ENCODE assay signal across 8 cellular contexts in genomic region chr11:124740277-124740882, GRCh38. TPM values are rescaled to one million over a fixed set of nuclear protein-coding genes. Genes with fewer than 3 reads are reported as not detected.
A peak's percentile ranks its signal among the peaks of the same experiment; 100 is the strongest.
DNase-seq lines count a peak whose midpoint lies in the region; ATAC-seq, FAIRE-seq and TF ChIP-seq lines count a peak whose summit lies in the region.

No MANE protein-coding gene starts in this region.

- peak; percentile 39 for ATAC-seq in GM19372 (IDR thresholded peaks at IDR 0.05; ENCODE audit: low read depth, unreplicated experiment)
- ATAC-seq in HG03439 (IDR thresholded peaks at IDR 0.05; ENCODE audit: unreplicated experiment), result peak; percentile 30

- H3K36me3 Mint-ChIP-seq in astrocyte (ENCODE audit: low read depth, unreplicated experiment), result peaks cover 4% of the 10 kb centered on the region

- DNase-seq in SK-N-MC (ENCODE audit: low read depth, low spot score) (no peak), astrocyte (ENCODE audit: low read depth) (no peak), keratinocyte (ENCODE audit: low read depth, low spot score) (no peak), NCI-H2196 (lab: John Stamatoyannopoulos, UW; ENCODE audit: unreplicated experiment) (no peak)
- peak; percentile 62 for DNase-seq in stimulated activated CD4-positive, alpha-beta T cell treated with anti-CD3 and anti-CD28 coated beads, Interleukin-4, amount 100 ng/mL, for 24 hours

- H3K9me1 ChIP-seq in keratinocyte (ENCODE audit: control insufficient read depth, extremely low read depth, insufficient read depth, low read length), result no peaks in the 10 kb centered on the region

- H3K79me2 ChIP-seq in astrocyte (ENCODE audit: insufficient read depth, low read length) (no peaks in the 10 kb centered on the region), keratinocyte (ENCODE audit: control insufficient read depth, insufficient read depth, low read length) (no peaks in the 10 kb centered on the region)

- peak overlapping the region; percentile 84 to 98 (median 93) for H3K4me2 ChIP-seq in BLaER1 treated with 17β-estradiol and CSF1 and Interleukin-3, amounts not matched to agents 10 nM and 100 nM
- H3K4me2 ChIP-seq in astrocyte (ENCODE audit: low read length) (peak overlapping the region; percentile 99), keratinocyte (ENCODE audit: control insufficient read depth, extremely low read depth, insufficient read depth, low read depth, low read length) (peak overlapping the region; percentile 85)

- H3K9me3 Mint-ChIP-seq in astrocyte (ENCODE audit: unreplicated experiment), result peaks cover 3% of the 10 kb centered on the region

- peaks cover 0 to 47% (median 16%) of the 10 kb centered on the region in 11 experiments; a peak in 10 of 22 replicates for H4K20me1 ChIP-seq in BLaER1 treated with 17β-estradiol and CSF1 and Interleukin-3, amounts not matched to agents 10 nM and 100 nM
- H4K20me1 ChIP-seq in astrocyte (ENCODE audit: insufficient read depth, low read length), result peaks cover 4% of the 10 kb centered on the region
- H4K20me1 ChIP-seq in keratinocyte (ENCODE audit: control insufficient read depth, extremely low read depth, insufficient read depth, low read length), result no peaks in the 10 kb centered on the region

- peak overlapping the region in 7 of 11 experiments; percentile 26 to 72 (median 52); a peak in 13 of 22 replicates for H3K27ac ChIP-seq in BLaER1 treated with 17β-estradiol and CSF1 and Interleukin-3, amounts not matched to agents 10 nM and 100 nM
- no peak overlapping the region for H3K27ac ChIP-seq in SK-N-MC
- H3K27ac ChIP-seq in astrocyte (ENCODE audit: low read depth, low read length), result no peak overlapping the region
- H3K27ac ChIP-seq in keratinocyte (ENCODE audit: control insufficient read depth, insufficient read depth, low read length), result no peak overlapping the region

- H2AFZ ChIP-seq in astrocyte (ENCODE audit: low read depth, low read length) (peak overlapping the region; percentile 95), keratinocyte (ENCODE audit: control insufficient read depth, low read length) (peak overlapping the region; percentile 58)

- peaks cover 49 to 79% (median 56%) of the 10 kb centered on the region in 10 experiments for H3K4me1 ChIP-seq in BLaER1 treated with 17β-estradiol and CSF1 and Interleukin-3, amounts not matched to agents 10 nM and 100 nM
- H3K4me1 ChIP-seq in astrocyte (ENCODE audit: insufficient read depth, low read length) (peaks cover 5% of the 10 kb centered on the region), keratinocyte (ENCODE audit: control insufficient read depth, extremely low read depth, insufficient read depth, low read length) (peaks cover 7% of the 10 kb centered on the region)

- peak overlapping the region; percentile 64 to 78 (median 74); a peak in 21 of 22 replicates for H3K9ac ChIP-seq in BLaER1 treated with 17β-estradiol and CSF1 and Interleukin-3, amounts not matched to agents 10 nM and 100 nM
- peak overlapping the region; percentile 14 for H3K9ac ChIP-seq in SK-N-MC (ENCODE audit: insufficient read length)
- peak overlapping the region; percentile 69 for H3K9ac ChIP-seq in astrocyte (ENCODE audit: low read length)
- H3K9ac ChIP-seq in keratinocyte (ENCODE audit: control insufficient read depth, extremely low read depth, insufficient read depth, low read length), result peak overlapping the region; percentile 24

- H3K27ac Mint-ChIP-seq in astrocyte (ENCODE audit: unreplicated experiment), result no peak overlapping the region

- no peaks in the 10 kb centered on the region for H3K9me3 ChIP-seq in BLaER1 treated with 17β-estradiol and CSF1 and Interleukin-3, amounts not matched to agents 10 nM and 100 nM (replicated peaks in 1 of 11)
- H3K9me3 ChIP-seq in SK-N-MC (ENCODE audit: low read depth, low read length) (no peaks in the 10 kb centered on the region), astrocyte (ENCODE audit: insufficient read depth, low read depth, low read length) (no peaks in the 10 kb centered on the region), keratinocyte (ENCODE audit: control insufficient read depth, low read depth, low read length) (no peaks in the 10 kb centered on the region)

- H3K4me1 Mint-ChIP-seq in astrocyte (ENCODE audit: low read depth, unreplicated experiment), result peaks cover 7% of the 10 kb centered on the region

- peak overlapping the region; percentile 76 for H3K4me3 Mint-ChIP-seq in astrocyte (ENCODE audit: unreplicated experiment)

- no peak for FAIRE-seq in astrocyte (lab: Jason Lieb, UNC)
- FAIRE-seq in keratinocyte (lab: Jason Lieb, UNC), result no peak

- TF ChIP-seq CTCF in astrocyte (IDR thresholded peaks at IDR 0.05; ENCODE audit: insufficient read depth, low read depth, low read length), result peak; percentile 45
- peak; percentile 26 to 49 (median 42) for TF ChIP-seq CTCF in keratinocyte (optimal IDR thresholded peaks at IDR 0.05 in 1 of 3, IDR thresholded peaks at IDR 0.05 in 1 of 3, conservative IDR thresholded peaks at IDR 0.05 in 1 of 3; ENCODE audit: extremely low read depth in 1 of 3, insufficient read depth in 2 of 3, low read length in 3 of 3)

- peaks cover 0 to 6% (median 0%) of the 10 kb centered on the region in 11 experiments; a peak in 2 of 22 replicates for H3K36me3 ChIP-seq in BLaER1 treated with 17β-estradiol and CSF1 and Interleukin-3, amounts not matched to agents 10 nM and 100 nM
- no peaks in the 10 kb centered on the region for H3K36me3 ChIP-seq in SK-N-MC (ENCODE audit: insufficient read depth, low read length)
- H3K36me3 ChIP-seq in astrocyte (ENCODE audit: insufficient read depth, low read length), result no peaks in the 10 kb centered on the region
- H3K36me3 ChIP-seq in keratinocyte (ENCODE audit: control insufficient read depth in 2 of 2, extremely low read depth in 1 of 2, insufficient read depth in 2 of 2, low read length in 2 of 2), result no peaks in the 10 kb centered on the region

- dilution Hi-C loops in keratinocyte (cut with MboI; ENCODE audit: extremely low pct_ligation_motif_present, low sequenced_read_pairs), result no loop called here

- peak overlapping the region; percentile 64 to 81 (median 71) for H3K4me3 ChIP-seq in BLaER1 treated with 17β-estradiol and CSF1 and Interleukin-3, amounts not matched to agents 10 nM and 100 nM
- H3K4me3 ChIP-seq in SK-N-MC, result peak overlapping the region; percentile 79
- H3K4me3 ChIP-seq in astrocyte (ENCODE audit: insufficient read depth, low read depth, low read length), result peak overlapping the region; percentile 65
- H3K4me3 ChIP-seq in keratinocyte (ENCODE audit: control insufficient read depth in 2 of 3, extremely low read depth in 1 of 3, insufficient read depth in 2 of 3, low read depth in 1 of 3, low read length in 3 of 3), result peak overlapping the region; percentile 25 to 67 (median 65)

- peaks cover 0 to 5% (median 0%) of the 10 kb centered on the region in 11 experiments; a peak in 1 of 22 replicates for H3K27me3 ChIP-seq in BLaER1 treated with 17β-estradiol and CSF1 and Interleukin-3, amounts not matched to agents 10 nM and 100 nM
- H3K27me3 ChIP-seq in astrocyte (ENCODE audit: insufficient read depth, low read length), result peaks cover 15% of the 10 kb centered on the region
- H3K27me3 ChIP-seq in keratinocyte (ENCODE audit: control insufficient read depth, extremely low read depth, insufficient read depth, low read length), result peaks cover 66% of the 10 kb centered on the region

- peaks cover 83% of the 10 kb centered on the region for H3K27me3 Mint-ChIP-seq in astrocyte (ENCODE audit: low read depth, unreplicated experiment)

RNA-seq across cellular contexts. Expression of gene NRGN, which starts 0.6 kb away (rescaled TPM):
- total RNA-seq in astrocyte, result 1.5 and 1.7 TPM in 2 replicates
- 0.37 to 3.3 TPM (median 0.97 TPM) in 3 replicates for polyA plus RNA-seq in keratinocyte
- polyA plus RNA-seq in keratinocyte (2011; ENCODE audit: low read depth), result not detected
- polyA plus RNA-seq in keratinocyte (2011; cell fraction: cytosol; rRNA removed), result 0.50 and 0.88 TPM in 2 replicates
- polyA plus RNA-seq in keratinocyte (2011; cell fraction: nucleus; rRNA removed), result 0.22 and 1.0 TPM in 2 replicates
- 4.0 TPM in 1 of 2 replicates, not detected in the other for polyA plus RNA-seq in keratinocyte (2012; ENCODE audit: low replicate concordance)
- 0.33 to 2.0 TPM (median 0.99 TPM) in 3 replicates for polyA minus RNA-seq in keratinocyte
- polyA minus RNA-seq in keratinocyte (2011; cell fraction: cytosol; rRNA and poly(A)+ RNA removed), result not detected
- polyA minus RNA-seq in keratinocyte (2011; cell fraction: nucleus; rRNA and poly(A)+ RNA removed), result not detected in 2 replicates

RNA-seq across cellular contexts. Expression of gene VSIG2, which starts 11.7 kb away (rescaled TPM):
- 0.18 TPM in 1 of 2 replicates, not detected in the other for total RNA-seq in astrocyte
- polyA plus RNA-seq in keratinocyte, result 0.08 TPM in 1 of 3 replicates, not detected in the others
- not detected for polyA plus RNA-seq in keratinocyte (2011; ENCODE audit: low read depth)
- not detected in 2 replicates for polyA plus RNA-seq in keratinocyte (2011; cell fraction: cytosol; rRNA removed)
- not detected in 2 replicates for polyA plus RNA-seq in keratinocyte (2011; cell fraction: nucleus; rRNA removed)
- polyA plus RNA-seq in keratinocyte (2012; ENCODE audit: low replicate concordance), result not detected in 2 replicates
- polyA minus RNA-seq in keratinocyte, result not detected in 3 replicates
- not detected for polyA minus RNA-seq in keratinocyte (2011; cell fraction: cytosol; rRNA and poly(A)+ RNA removed)
- polyA minus RNA-seq in keratinocyte (2011; cell fraction: nucleus; rRNA and poly(A)+ RNA removed), result not detected in 2 replicates

RNA-seq across cellular contexts. Expression of gene ESAM, which starts 21.7 kb away (rescaled TPM):
- total RNA-seq in astrocyte, result 9.4 and 22.0 TPM in 2 replicates
- polyA plus RNA-seq in keratinocyte, result 0.04 TPM in 2 of 3 replicates, not detected in the other
- polyA plus RNA-seq in keratinocyte (2011; ENCODE audit: low read depth), result not detected
- polyA plus RNA-seq in keratinocyte (2011; cell fraction: cytosol; rRNA removed), result not detected in 2 replicates
- 0.25 and 0.41 TPM in 2 replicates for polyA plus RNA-seq in keratinocyte (2011; cell fraction: nucleus; rRNA removed)
- not detected in 2 replicates for polyA plus RNA-seq in keratinocyte (2012; ENCODE audit: low replicate concordance)
- not detected in 3 replicates for polyA minus RNA-seq in keratinocyte
- polyA minus RNA-seq in keratinocyte (2011; cell fraction: cytosol; rRNA and poly(A)+ RNA removed), result not detected
- 0.31 TPM in 1 of 2 replicates, not detected in the other for polyA minus RNA-seq in keratinocyte (2011; cell fraction: nucleus; rRNA and poly(A)+ RNA removed)

RNA-seq across cellular contexts. Expression of gene MSANTD2, which starts 59.8 kb away (rescaled TPM):
- total RNA-seq in astrocyte, result 13.7 and 18.7 TPM in 2 replicates
- polyA plus RNA-seq in keratinocyte, result 2.9 to 6.6 TPM (median 3.6 TPM) in 3 replicates
- 6.0 TPM for polyA plus RNA-seq in keratinocyte (2011; ENCODE audit: low read depth)
- 1.2 and 2.4 TPM in 2 replicates for polyA plus RNA-seq in keratinocyte (2011; cell fraction: cytosol; rRNA removed)
- polyA plus RNA-seq in keratinocyte (2011; cell fraction: nucleus; rRNA removed), result 11.9 and 13.1 TPM in 2 replicates
- polyA plus RNA-seq in keratinocyte (2012; ENCODE audit: low replicate concordance), result 2.3 and 4.7 TPM in 2 replicates
- 0.46 to 3.1 TPM (median 0.76 TPM) in 3 replicates for polyA minus RNA-seq in keratinocyte
- not detected for polyA minus RNA-seq in keratinocyte (2011; cell fraction: cytosol; rRNA and poly(A)+ RNA removed)
- polyA minus RNA-seq in keratinocyte (2011; cell fraction: nucleus; rRNA and poly(A)+ RNA removed), result 1.7 and 6.9 TPM in 2 replicates

Comparison
In these comparisons a context has a peak if more than half of its experiments do, and no peak if none do; other contexts are left out.
1. H3K27ac ChIP-seq: peak in BLaER1 treated with 17β-estradiol and CSF1 and Interleukin-3, amounts not matched to agents 10 nM and 100 nM (7 of 11); none in SK-N-MC (single experiment), astrocyte (single experiment) and keratinocyte (single experiment).
2. H3K9ac ChIP-seq: peak in every context shown above with its lines; median percentile 74 in BLaER1 treated with 17β-estradiol and CSF1 and Interleukin-3, amounts not matched to agents 10 nM and 100 nM; 69 in astrocyte; 24 in keratinocyte; 14 in SK-N-MC.
3. Peak in every context shown above with its lines, with median percentiles within 50 percentile points of each other: H3K4me2 ChIP-seq and H3K4me3 ChIP-seq.